ENCODE assay signal across 25 cellular contexts in the genomic region with DNA sequence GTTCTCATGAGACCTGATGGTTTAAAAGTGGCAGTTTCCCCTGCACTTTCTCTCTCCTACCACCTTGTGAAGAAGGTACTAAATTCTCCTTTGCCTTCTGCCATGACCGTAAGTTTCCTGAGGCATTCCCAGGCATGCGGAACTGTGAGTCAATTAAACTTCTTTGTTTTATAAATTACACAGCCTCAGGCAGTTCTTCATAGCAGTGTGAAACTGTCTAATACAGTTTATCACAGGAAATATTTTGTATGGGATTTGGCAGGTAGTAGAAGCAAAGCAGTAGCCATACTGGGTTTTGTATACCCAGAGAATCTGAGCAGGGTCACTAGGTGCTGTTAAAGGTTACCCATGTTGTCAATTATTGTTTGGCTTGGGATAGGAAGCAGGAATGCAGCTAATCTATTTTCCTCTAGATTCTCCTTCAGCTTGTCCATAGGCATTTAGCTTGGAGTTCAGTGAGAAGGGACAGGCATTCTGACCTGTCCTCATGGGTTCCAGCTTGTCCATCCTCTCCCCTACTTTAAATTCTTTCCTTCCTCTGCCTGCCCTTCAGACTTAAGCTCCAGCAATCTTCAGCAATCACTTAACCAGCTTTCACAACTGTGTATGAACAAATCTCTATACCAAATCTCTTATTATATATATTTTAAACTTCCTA.
"Had no signal": no experiment of that assay in that cellular context is flagged by ENCODE, and none has a peak within 500 bp of the region (broad histone marks: within the 10 kb centered on the region; RNA-seq: fewer than 3 reads in every experiment).

No MANE protein-coding gene starts in this region.

- H3K4me3 Mint-ChIP-seq: activated CD4-positive, alpha-beta T cell treated with anti-CD3 and anti-CD28 coated beads, Interleukin-2, amount 10 ng/mL, durations not matched to agents 7 days and 5 days; activated CD8-positive, alpha-beta memory T cell treated with anti-CD3 and anti-CD28 coated beads, Interleukin-2, amount 10 ng/mL, durations not matched to agents 7 days and 5 days; activated CD8-positive, alpha-beta T cell treated with anti-CD3 and anti-CD28 coated beads for 36 hours; activated naive CD4-positive, alpha-beta T cell treated with anti-CD3 and anti-CD28 coated beads, Interleukin-2, amount 50 U/mL, for 24 hours; activated T-helper 1 cell treated with anti-CD3 and anti-CD28 coated beads, Interleukin-12 subunit alpha, Interleukin-12 subunit beta, Interleukin-2, Interleukin-4 antibody, amounts not matched to agents 30 ng/mL and 10 ng/mL and 1 ng/mL, durations not matched to agents 14 hours and 24 hours and 36 hours; mesothelial cell of epicardium; naive thymus-derived CD8-positive, alpha-beta T cell; neural progenitor cell had no signal

- H3K4me1 ChIP-seq: body of pancreas, left ventricle myocardium inferior, neural progenitor cell, sigmoid colon, testis, uterus had no signal

- H3K27me3 ChIP-seq: body of pancreas, neural progenitor cell, sigmoid colon, testis, uterus had no signal

- H3K9ac ChIP-seq: neural progenitor cell had no signal

- H3K4me1 Mint-ChIP-seq: activated CD4-positive, alpha-beta T cell treated with anti-CD3 and anti-CD28 coated beads, Interleukin-2, amount 10 ng/mL, durations not matched to agents 7 days and 5 days; activated CD8-positive, alpha-beta memory T cell treated with anti-CD3 and anti-CD28 coated beads, Interleukin-2, amount 10 ng/mL, durations not matched to agents 7 days and 5 days; activated naive CD4-positive, alpha-beta T cell treated with anti-CD3 and anti-CD28 coated beads, Interleukin-2, amount 50 U/mL, for 24 hours; naive thymus-derived CD8-positive, alpha-beta T cell; neural progenitor cell had no signal

- H3K27ac Mint-ChIP-seq: activated CD4-positive, alpha-beta T cell treated with anti-CD3 and anti-CD28 coated beads, Interleukin-2, amount 10 ng/mL, durations not matched to agents 7 days and 5 days; activated CD8-positive, alpha-beta memory T cell treated with anti-CD3 and anti-CD28 coated beads, Interleukin-2, amount 10 ng/mL, durations not matched to agents 7 days and 5 days; activated CD8-positive, alpha-beta T cell treated with anti-CD3 and anti-CD28 coated beads for 36 hours; activated naive CD4-positive, alpha-beta T cell treated with anti-CD3 and anti-CD28 coated beads, Interleukin-2, amount 50 U/mL, for 24 hours; activated T-helper 1 cell treated with anti-CD3 and anti-CD28 coated beads, Interleukin-12 subunit alpha, Interleukin-12 subunit beta, Interleukin-2, Interleukin-4 antibody, amounts not matched to agents 30 ng/mL and 10 ng/mL and 1 ng/mL, durations not matched to agents 14 hours and 24 hours and 36 hours; mesothelial cell of epicardium; naive thymus-derived CD8-positive, alpha-beta T cell; neural progenitor cell had no signal

- DNase-seq: activated CD4-positive, alpha-beta T cell treated with anti-CD3 and anti-CD28 coated beads, Interleukin-2, amount 10 ng/mL, durations not matched to agents 7 days and 5 days; activated CD4-positive, CD25-positive, alpha-beta regulatory T cell treated with anti-CD3 and anti-CD28 coated beads, Interleukin-2, amount 50 U/mL, for 72 hours; activated CD8-positive, alpha-beta memory T cell treated with anti-CD3 and anti-CD28 coated beads, Interleukin-2, amount 10 ng/mL, durations not matched to agents 7 days and 5 days; activated CD8-positive, alpha-beta T cell treated with anti-CD3 and anti-CD28 coated beads for 36 hours; activated gamma-delta T cell treated with Interleukin-2 at 50 U/mL for 16 hours; activated T-cell treated with anti-CD3 and anti-CD28 coated beads for 4 hours; anterior cingulate cortex; body of pancreas; caudate nucleus; dermis blood vessel endothelial cell; effector memory CD4-positive, alpha-beta T cell; kidney; left ventricle myocardium inferior; naive thymus-derived CD8-positive, alpha-beta T cell; retina; sigmoid colon; stimulated activated CD4-positive, alpha-beta T cell treated with anti-CD3 and anti-CD28 coated beads, Interleukin-4, amount 100 ng/mL, for 1 hour; stimulated activated naive CD4-positive, alpha-beta T cell; testis; uterus; WERI-Rb-1 had no signal

- H3K9me3 ChIP-seq: body of pancreas, left ventricle myocardium inferior, sigmoid colon, testis, uterus had no signal

- H3K9me3 Mint-ChIP-seq: activated CD4-positive, alpha-beta T cell treated with anti-CD3 and anti-CD28 coated beads, Interleukin-2, amount 10 ng/mL, durations not matched to agents 7 days and 5 days; activated naive CD4-positive, alpha-beta T cell treated with anti-CD3 and anti-CD28 coated beads, Interleukin-2, amount 50 U/mL, for 24 hours; activated T-helper 1 cell treated with anti-CD3 and anti-CD28 coated beads, Interleukin-12 subunit alpha, Interleukin-12 subunit beta, Interleukin-2, Interleukin-4 antibody, amounts not matched to agents 30 ng/mL and 10 ng/mL and 1 ng/mL, durations not matched to agents 14 hours and 24 hours and 36 hours; mesothelial cell of epicardium; neural progenitor cell had no signal

- H3K27ac ChIP-seq: body of pancreas, left ventricle myocardium inferior, neural progenitor cell, sigmoid colon, testis, uterus, WERI-Rb-1 had no signal

- H3K36me3 ChIP-seq: left ventricle myocardium inferior, neural progenitor cell, sigmoid colon, uterus, WERI-Rb-1 had no signal

- H3K4me3 ChIP-seq: body of pancreas, left ventricle myocardium inferior, neural progenitor cell, sigmoid colon, testis, uterus had no signal

- H3K27me3 Mint-ChIP-seq: activated CD4-positive, alpha-beta T cell treated with anti-CD3 and anti-CD28 coated beads, Interleukin-2, amount 10 ng/mL, durations not matched to agents 7 days and 5 days; activated CD8-positive, alpha-beta memory T cell treated with anti-CD3 and anti-CD28 coated beads, Interleukin-2, amount 10 ng/mL, durations not matched to agents 7 days and 5 days; activated CD8-positive, alpha-beta T cell treated with anti-CD3 and anti-CD28 coated beads for 36 hours; activated naive CD4-positive, alpha-beta T cell treated with anti-CD3 and anti-CD28 coated beads, Interleukin-2, amount 50 U/mL, for 24 hours; naive thymus-derived CD8-positive, alpha-beta T cell had no signal

- H3K36me3 Mint-ChIP-seq: activated CD8-positive, alpha-beta memory T cell treated with anti-CD3 and anti-CD28 coated beads, Interleukin-2, amount 10 ng/mL, durations not matched to agents 7 days and 5 days; activated naive CD4-positive, alpha-beta T cell treated with anti-CD3 and anti-CD28 coated beads, Interleukin-2, amount 50 U/mL, for 24 hours; mesothelial cell of epicardium; naive thymus-derived CD8-positive, alpha-beta T cell; neural progenitor cell had no signal
